In genomic region chr12:32069731-32070130, GRCh38 we compare ENCODE assay signal across 23 cellular contexts. TPM values are rescaled to one million over a fixed set of nuclear protein-coding genes. Genes with fewer than 3 reads are reported as not detected.
DNase-seq lines count a peak whose midpoint lies in the region; ATAC-seq and TF ChIP-seq lines count a peak whose summit lies in the region.
"Had no signal": no experiment of that assay in that cellular context is flagged by ENCODE, and none has a peak within 500 bp of the region (broad histone marks: within the 10 kb centered on the region; RNA-seq: fewer than 3 reads in every experiment).

No MANE protein-coding gene starts in this region.

- H3K27me3 ChIP-seq in GM23338 (ENCODE audit: insufficient read depth) (no peaks in the 10 kb centered on the region), mesenchymal stem cell (ENCODE audit: control insufficient read depth in 1 of 2, insufficient read depth in 1 of 2, low read length in 2 of 2) (peaks cover 0 to 8% of the 10 kb centered on the region in 2 experiments)
- no peaks in the 10 kb centered on the region for H3K27me3 ChIP-seq in CD4-positive, alpha-beta T cell (ENCODE audit: control insufficient read depth, insufficient read depth, low read length)

- H3K79me2 ChIP-seq in GM23338 (replicated peaks; ENCODE audit: insufficient read depth): no peaks in the 10 kb centered on the region

- H3K27me3 Mint-ChIP-seq in GM23338 (ENCODE audit: insufficient read depth, low read depth, poor library complexity): peaks cover 6% of the 10 kb centered on the region
- H3K27me3 Mint-ChIP-seq in type B pancreatic cell: peaks cover 9% of the 10 kb centered on the region
- no peaks in the 10 kb centered on the region for H3K27me3 Mint-ChIP-seq in CD4-positive, alpha-beta T cell

- TF ChIP-seq CTCF in GM23338 (conservative IDR thresholded peaks at IDR 0.05; ENCODE audit: low read depth in 2 of 2): no peak
- no peak for TF ChIP-seq CTCF in type B pancreatic cell (conservative IDR thresholded peaks at IDR 0.05)
- no peak for TF ChIP-seq CTCF in CD4-positive, alpha-beta T cell (IDR thresholded peaks at IDR 0.05)

- H3K4me1 Mint-ChIP-seq in GM23338 (peaks cover 6% of the 10 kb centered on the region), type B pancreatic cell (ENCODE audit: unreplicated experiment) (peaks cover 8% of the 10 kb centered on the region)
- no peaks in the 10 kb centered on the region for H3K4me1 Mint-ChIP-seq in CD4-positive, alpha-beta T cell (ENCODE audit: low read depth)

- H2AFZ ChIP-seq in GM23338 (0 out of 2 replicates have a peak overlapping the region, but pooled peaks have one; percentile 4), mesenchymal stem cell (ENCODE audit: low read depth, low read length) (no peak overlapping the region)

- no peaks in the 10 kb centered on the region for H3K79me1 ChIP-seq in mesenchymal stem cell (replicated peaks; ENCODE audit: low read length, poor library complexity, severe bottlenecking)

- no peaks in the 10 kb centered on the region for H3F3A ChIP-seq in GM23338 (replicated peaks; ENCODE audit: low read depth)

- H3K9me3 ChIP-seq in mesenchymal stem cell (ENCODE audit: control insufficient read depth, low read length): no peaks in the 10 kb centered on the region
- H3K9me3 ChIP-seq in CD4-positive, alpha-beta T cell (ENCODE audit: control insufficient read depth, low read length): no peaks in the 10 kb centered on the region

- H4K8ac ChIP-seq in mesenchymal stem cell (ENCODE audit: low read length): no peak overlapping the region

- H3K23ac ChIP-seq in mesenchymal stem cell (ENCODE audit: low read length in 2 of 2): no peak overlapping the region

- H2BK12ac ChIP-seq in mesenchymal stem cell (ENCODE audit: low read length in 2 of 2): no peak overlapping the region

- H3K36me3 ChIP-seq in GM23338 (ENCODE audit: insufficient read depth): 0 out of 2 replicates have a peak, but pooled peaks cover 6% of the 10 kb centered on the region
- H3K36me3 ChIP-seq in mesenchymal stem cell (ENCODE audit: control insufficient read depth in 1 of 2, insufficient read depth in 2 of 2, low read depth in 1 of 2, low read length in 2 of 2): no peaks in the 10 kb centered on the region

- POLR2A ChIA-PET in CD4-positive, alpha-beta T cell (lab: Charles Lee): no interaction called here

- H3K4me1 ChIP-seq in GM23338 (ENCODE audit: insufficient read depth) (0 out of 2 replicates have a peak, but pooled peaks cover 1% of the 10 kb centered on the region), mesenchymal stem cell (ENCODE audit: control insufficient read depth, insufficient read depth, low read depth, low read length) (peaks cover 4% of the 10 kb centered on the region)

- no peaks in the 10 kb centered on the region for H3K9me2 ChIP-seq in GM23338 (ENCODE audit: insufficient read depth)

- H3K27ac ChIP-seq in GM23338 (ENCODE audit: low read depth) (no peak overlapping the region), mesenchymal stem cell (ENCODE audit: low read length, poor library complexity, severe bottlenecking) (peak overlapping the region; percentile 87)
- no peak overlapping the region for H3K27ac ChIP-seq in CD4-positive, alpha-beta T cell (ENCODE audit: low read depth, low read length)
- H3K27ac ChIP-seq: C4-2B, RWPE1 had no signal

- no peak overlapping the region for H3K14ac ChIP-seq in mesenchymal stem cell (ENCODE audit: low read length in 2 of 2)

- intact Hi-C loops in CD4-positive, alpha-beta T cell (cut with DNase I, micrococcal nuclease): no loop called here

- ATAC-seq in GM23338 (no peak), HG03342 (IDR thresholded peaks at IDR 0.05; ENCODE audit: unreplicated experiment) (no peak), GM21447 (IDR thresholded peaks at IDR 0.05; ENCODE audit: unreplicated experiment) (no peak)
- no peak for ATAC-seq in CD4-positive, alpha-beta T cell (ENCODE audit: poor library complexity)
- ATAC-seq: GM12878, HCT116 had no signal

- H3K18ac ChIP-seq in mesenchymal stem cell (ENCODE audit: low read depth in 1 of 2, low read length in 2 of 2): no peak overlapping the region

- no peak overlapping the region for H3K9ac ChIP-seq in mesenchymal stem cell (ENCODE audit: low read length)

- CTCF ChIA-PET in CD4-positive, alpha-beta T cell (lab: Charles Lee): interaction anchor here (1.7 kb wide), 1 partner anchor 9 kb away, joined by 7 read pairs; no protein-coding TSS in a partner anchor

- H3K36me3 Mint-ChIP-seq in GM23338 (ENCODE audit: low read depth): peaks cover 19% of the 10 kb centered on the region
- no peaks in the 10 kb centered on the region for H3K36me3 Mint-ChIP-seq in type B pancreatic cell
- no peaks in the 10 kb centered on the region for H3K36me3 Mint-ChIP-seq in CD4-positive, alpha-beta T cell (ENCODE audit: low read depth)

- H4K91ac ChIP-seq in mesenchymal stem cell (ENCODE audit: low read length): no peak overlapping the region

- H3K4ac ChIP-seq in mesenchymal stem cell (ENCODE audit: low read depth in 1 of 2, low read length in 2 of 2): no peak overlapping the region

- DNase-seq in DMS53 (lab: John Stamatoyannopoulos, UW) (peak; percentile 39), DMS53 treated with DMSO at 0.1 percent for 48 hours (lab: John Stamatoyannopoulos, UW; ENCODE audit: unreplicated experiment) (no peak), GM23338 (ENCODE audit: low spot score) (no peak), mesenchymal stem cell (no peak), type B pancreatic cell (ENCODE audit: extremely low spot score, unreplicated experiment) (no peak)
- DNase-seq in CD4-positive, alpha-beta T cell: no peak
- DNase-seq: 8988T, DND-41, Karpas-422, MV-4-11, NCI-H1105 treated with DMSO at 0.1 percent for 48 hours, NCI-H1694 treated with DMSO at 0.1 percent for 48 hours, NCI-H2107, NCI-H446 treated with DMSO at 0.1 percent for 48 hours, NCI-H526 treated with DMSO at 0.1 percent for 48 hours, SHP77 treated with DMSO at 0.1 percent for 48 hours had no signal

- H3K27ac Mint-ChIP-seq in GM23338 (no peak overlapping the region), type B pancreatic cell (peak overlapping the region; percentile 2)
- H3K27ac Mint-ChIP-seq in CD4-positive, alpha-beta T cell: no peak overlapping the region

- H3K4me2 ChIP-seq in GM23338 (no peak overlapping the region), mesenchymal stem cell (ENCODE audit: low read length, poor library complexity, severe bottlenecking) (no peak overlapping the region)

- no peak overlapping the region for H2BK120ac ChIP-seq in mesenchymal stem cell (ENCODE audit: low read depth, low read length)

- no peaks in the 10 kb centered on the region for H4K20me1 ChIP-seq in GM23338 (replicated peaks; ENCODE audit: insufficient read depth)

- peaks cover 22% of the 10 kb centered on the region for H3K9me3 Mint-ChIP-seq in GM23338
- no peaks in the 10 kb centered on the region for H3K9me3 Mint-ChIP-seq in type B pancreatic cell
- no peaks in the 10 kb centered on the region for H3K9me3 Mint-ChIP-seq in CD4-positive, alpha-beta T cell

- no peak overlapping the region for H3K4me3 ChIP-seq in GM23338
- no peak overlapping the region for H3K4me3 ChIP-seq in mesenchymal stem cell (ENCODE audit: insufficient read depth in 1 of 2, low read depth in 1 of 2, low read length in 2 of 2)
- H3K4me3 ChIP-seq: GM12878, SK-N-MC had no signal

- peak overlapping the region; percentile 44 for H2AK5ac ChIP-seq in mesenchymal stem cell (ENCODE audit: low read length, severe bottlenecking)

- WGBS in mesenchymal stem cell: 93% methylated on average over 4 of the region's 5 CpGs

- no peak overlapping the region for H2BK15ac ChIP-seq in mesenchymal stem cell (ENCODE audit: low read depth, poor library complexity, severe bottlenecking)

- peak overlapping the region; percentile 68 for H2BK5ac ChIP-seq in mesenchymal stem cell (ENCODE audit: low read depth, low read length, poor library complexity, severe bottlenecking)

- no peak overlapping the region for H3K4me3 Mint-ChIP-seq in GM23338
- no peak overlapping the region for H3K4me3 Mint-ChIP-seq in type B pancreatic cell
- H3K4me3 Mint-ChIP-seq in CD4-positive, alpha-beta T cell: no peak overlapping the region

TF ChIP-seq in GM23338, 12 proteins besides CTCF, POLR2A, EP300 and RAD21 (continues in another document):
- TF ChIP-seq STAT1 (IDR thresholded peaks at IDR 0.05; ENCODE audit: unreplicated experiment): no peak
- TF ChIP-seq CREB1 (CRISPR knock-in tag; IDR thresholded peaks at IDR 0.05; ENCODE audit: low read depth): no peak
- TF ChIP-seq, protein P1, sequence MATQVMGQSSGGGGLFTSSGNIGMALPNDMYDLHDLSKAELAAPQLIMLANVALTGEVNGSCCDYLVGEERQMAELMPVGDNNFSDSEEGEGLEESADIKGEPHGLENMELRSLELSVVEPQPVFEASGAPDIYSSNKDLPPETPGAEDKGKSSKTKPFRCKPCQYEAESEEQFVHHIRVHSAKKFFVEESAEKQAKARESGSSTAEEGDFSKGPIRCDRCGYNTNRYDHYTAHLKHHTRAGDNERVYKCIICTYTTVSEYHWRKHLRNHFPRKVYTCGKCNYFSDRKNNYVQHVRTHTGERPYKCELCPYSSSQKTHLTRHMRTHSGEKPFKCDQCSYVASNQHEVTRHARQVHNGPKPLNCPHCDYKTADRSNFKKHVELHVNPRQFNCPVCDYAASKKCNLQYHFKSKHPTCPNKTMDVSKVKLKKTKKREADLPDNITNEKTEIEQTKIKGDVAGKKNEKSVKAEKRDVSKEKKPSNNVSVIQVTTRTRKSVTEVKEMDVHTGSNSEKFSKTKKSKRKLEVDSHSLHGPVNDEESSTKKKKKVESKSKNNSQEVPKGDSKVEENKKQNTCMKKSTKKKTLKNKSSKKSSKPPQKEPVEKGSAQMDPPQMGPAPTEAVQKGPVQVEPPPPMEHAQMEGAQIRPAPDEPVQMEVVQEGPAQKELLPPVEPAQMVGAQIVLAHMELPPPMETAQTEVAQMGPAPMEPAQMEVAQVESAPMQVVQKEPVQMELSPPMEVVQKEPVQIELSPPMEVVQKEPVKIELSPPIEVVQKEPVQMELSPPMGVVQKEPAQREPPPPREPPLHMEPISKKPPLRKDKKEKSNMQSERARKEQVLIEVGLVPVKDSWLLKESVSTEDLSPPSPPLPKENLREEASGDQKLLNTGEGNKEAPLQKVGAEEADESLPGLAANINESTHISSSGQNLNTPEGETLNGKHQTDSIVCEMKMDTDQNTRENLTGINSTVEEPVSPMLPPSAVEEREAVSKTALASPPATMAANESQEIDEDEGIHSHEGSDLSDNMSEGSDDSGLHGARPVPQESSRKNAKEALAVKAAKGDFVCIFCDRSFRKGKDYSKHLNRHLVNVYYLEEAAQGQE (IDR thresholded peaks at IDR 0.05; ENCODE audit: unreplicated experiment): no peak
- TF ChIP-seq EZH2 (IDR thresholded peaks at IDR 0.05; ENCODE audit: low read depth, unreplicated experiment): no peak
- TF ChIP-seq ZNF331 (CRISPR knock-in tag; IDR thresholded peaks at IDR 0.05; ENCODE audit: low read depth): no peak
- TF ChIP-seq NANOG (IDR thresholded peaks at IDR 0.05; ENCODE audit: borderline replicate concordance): no peak
- TF ChIP-seq JUNB (IDR thresholded peaks at IDR 0.05; ENCODE audit: unreplicated experiment): no peak

RNA-seq across cellular contexts. Expression of gene BICD1, which starts 36.9 kb away (rescaled TPM):
- total RNA-seq in GM23338 (2014; rRNA removed; shearing (Covaris generic)): 76.4 and 83.6 TPM in 2 replicates
- polyA plus RNA-seq in GM23338 (2016; fragmentation: Nextera tagmentation; extraction: Ambion mirVana): 46.3 and 59.3 TPM in 2 replicates
- polyA plus RNA-seq in mesenchymal stem cell (2013, experiment 1 of 2): 12.2 TPM
- 11.8 TPM for polyA plus RNA-seq in mesenchymal stem cell (2013, experiment 2 of 2)
- 37.7 and 74.3 TPM in 2 replicates for total RNA-seq in type B pancreatic cell (ENCODE audit: low replicate concordance)
- total RNA-seq in CD4-positive, alpha-beta T cell: 10 to 100 TPM; 13.5 to 14.3 TPM
